In the genomic region with DNA sequence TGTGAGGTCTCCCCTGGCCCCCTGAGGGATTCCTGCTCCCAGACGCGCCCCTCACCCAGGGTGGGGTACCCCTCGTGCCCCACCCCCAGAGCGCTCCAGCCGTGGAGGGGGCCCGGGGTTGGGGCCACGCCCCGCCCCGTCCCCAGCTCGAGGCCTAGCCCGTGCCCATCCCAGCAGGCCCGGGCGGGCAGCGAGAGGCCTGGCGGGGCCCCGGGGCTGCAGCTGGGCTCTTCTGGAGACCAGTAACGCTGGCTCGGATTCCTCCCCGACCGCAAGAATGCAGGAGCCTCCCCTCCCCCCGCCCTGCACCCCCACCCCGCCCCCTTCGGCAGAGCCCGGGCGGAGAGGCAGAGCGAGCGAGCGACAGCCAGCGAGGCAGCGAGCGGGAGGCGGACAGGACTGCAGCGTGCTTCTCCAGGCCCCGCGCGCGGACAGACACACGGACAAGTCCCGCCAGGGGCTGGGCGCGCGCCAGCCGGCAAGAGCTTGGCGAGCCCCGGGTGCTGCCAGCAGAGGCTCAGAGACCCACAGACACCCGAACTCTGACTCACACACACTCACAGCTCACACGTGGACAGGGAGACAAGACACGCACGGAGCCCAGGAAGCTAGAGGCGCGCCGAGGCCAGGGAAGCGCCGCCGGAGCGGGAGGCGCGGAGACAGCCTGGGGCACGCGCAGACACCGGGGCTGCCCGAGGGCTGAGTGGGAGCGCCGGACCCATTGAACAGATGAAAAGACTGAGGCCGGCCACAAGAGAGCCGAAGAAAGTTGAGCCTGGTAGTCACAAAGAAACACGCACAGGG, we compare ENCODE assay signal across 1 cellular context.
TF ChIP-seq lines count a peak whose summit lies in the region.

No MANE protein-coding gene starts in this region.

TF ChIP-seq in H1, 55 proteins besides CTCF, POLR2A, EP300 and RAD21:
- TF ChIP-seq KDM4A (IDR thresholded peaks at IDR 0.05; ENCODE audit: low read depth, low read length, severe bottlenecking) (peak; percentile 5), TAF1 (IDR thresholded peaks at IDR 0.05; ENCODE audit: low read depth, low read length) (peak; percentile 38), TCF12 (IDR thresholded peaks at IDR 0.05; ENCODE audit: low read depth, low read length) (peak; percentile 55; the same call in 1 of the 2 replicates), CTBP2 (IDR thresholded peaks at IDR 0.05; ENCODE audit: borderline replicate concordance, insufficient read depth, insufficient read length, low read length) (no peak), SP2 (IDR thresholded peaks at IDR 0.05; ENCODE audit: low read length) (no peak), JUND (IDR thresholded peaks at IDR 0.05; ENCODE audit: low read length) (no peak), KDM1A (IDR thresholded peaks at IDR 0.05; ENCODE audit: borderline replicate concordance, low read length) (peak; percentile 97), BRCA1 (IDR thresholded peaks at IDR 0.05; ENCODE audit: low read depth, low read length) (no peak), GTF2F1 (IDR thresholded peaks at IDR 0.05; ENCODE audit: borderline replicate concordance, low read depth, low read length) (no peak), HDAC2 (IDR thresholded peaks at IDR 0.05; ENCODE audit: borderline replicate concordance in 1 of 2, low read depth in 2 of 2, low read length in 2 of 2) (peak in 1 of 2 experiments; percentile 65; a peak in 1 of 4 replicates), EZH2 (IDR thresholded peaks at IDR 0.05; ENCODE audit: low read depth, low read length, severe bottlenecking) (no peak), JUN (IDR thresholded peaks at IDR 0.05; ENCODE audit: low read depth, low read length) (no peak), NRF1 (IDR thresholded peaks at IDR 0.05; ENCODE audit: low read depth, low read length) (no peak), SIN3A (conservative IDR thresholded peaks at IDR 0.05 in 1 of 2, IDR thresholded peaks at IDR 0.05 in 1 of 2; ENCODE audit: low read depth in 1 of 2, low read length in 2 of 2) (peak in 1 of 2 experiments; percentile 44; a peak in 1 of 4 replicates), TAF7 (optimal IDR thresholded peaks at IDR 0.05; ENCODE audit: borderline replicate concordance, low read depth, low read length) (peak; percentile 40), SP4 (IDR thresholded peaks at IDR 0.05; ENCODE audit: low read length) (no peak), TEAD4 (IDR thresholded peaks at IDR 0.05; ENCODE audit: low read depth, low read length) (peak; percentile 78), RNF2 (IDR thresholded peaks at IDR 0.05; ENCODE audit: borderline replicate concordance, low read depth, low read length, missing control alignments, poor library complexity, severe bottlenecking) (no peak), PHF8 (conservative IDR thresholded peaks at IDR 0.05; ENCODE audit: low read depth, low read length) (0 out of 2 replicates have a peak, but pooled peaks have one; percentile 35), POLR2AphosphoS5 (IDR thresholded peaks at IDR 0.05; ENCODE audit: low read depth, low read length) (peak; percentile 74; the same call in 1 of the 2 replicates), GABPA (IDR thresholded peaks at IDR 0.05; ENCODE audit: borderline replicate concordance, insufficient read depth, low read length) (no peak), KDM5A (IDR thresholded peaks at IDR 0.05; ENCODE audit: low read length) (no peak), RBBP5 (IDR thresholded peaks at IDR 0.05; ENCODE audit: borderline replicate concordance, low read depth, low read length) (peak; percentile 39; the same call in 1 of the 2 replicates), EGR1 (IDR thresholded peaks at IDR 0.05; ENCODE audit: borderline replicate concordance, low read depth, low read length) (no peak), TBP (IDR thresholded peaks at IDR 0.05; ENCODE audit: low read depth, low read length) (0 out of 2 replicates have a peak, but pooled peaks have one; percentile 31), HDAC6 (IDR thresholded peaks at IDR 0.05; ENCODE audit: low read depth, low read length) (no peak), CREB1 (IDR thresholded peaks at IDR 0.05) (no peak)
- TF ChIP-seq, protein P1, sequence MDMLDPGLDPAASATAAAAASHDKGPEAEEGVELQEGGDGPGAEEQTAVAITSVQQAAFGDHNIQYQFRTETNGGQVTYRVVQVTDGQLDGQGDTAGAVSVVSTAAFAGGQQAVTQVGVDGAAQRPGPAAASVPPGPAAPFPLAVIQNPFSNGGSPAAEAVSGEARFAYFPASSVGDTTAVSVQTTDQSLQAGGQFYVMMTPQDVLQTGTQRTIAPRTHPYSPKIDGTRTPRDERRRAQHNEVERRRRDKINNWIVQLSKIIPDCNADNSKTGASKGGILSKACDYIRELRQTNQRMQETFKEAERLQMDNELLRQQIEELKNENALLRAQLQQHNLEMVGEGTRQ (IDR thresholded peaks at IDR 0.05; ENCODE audit: low read length): no peak
- TF ChIP-seq, protein P2, sequence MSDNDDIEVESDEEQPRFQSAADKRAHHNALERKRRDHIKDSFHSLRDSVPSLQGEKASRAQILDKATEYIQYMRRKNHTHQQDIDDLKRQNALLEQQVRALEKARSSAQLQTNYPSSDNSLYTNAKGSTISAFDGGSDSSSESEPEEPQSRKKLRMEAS (IDR thresholded peaks at IDR 0.05): peak; percentile 54; the same call in 1 of the 2 replicates
- TF ChIP-seq, protein P3, sequence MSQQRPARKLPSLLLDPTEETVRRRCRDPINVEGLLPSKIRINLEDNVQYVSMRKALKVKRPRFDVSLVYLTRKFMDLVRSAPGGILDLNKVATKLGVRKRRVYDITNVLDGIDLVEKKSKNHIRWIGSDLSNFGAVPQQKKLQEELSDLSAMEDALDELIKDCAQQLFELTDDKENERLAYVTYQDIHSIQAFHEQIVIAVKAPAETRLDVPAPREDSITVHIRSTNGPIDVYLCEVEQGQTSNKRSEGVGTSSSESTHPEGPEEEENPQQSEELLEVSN (IDR thresholded peaks at IDR 0.05): peak; percentile 53
TF ChIP-seq in H1: peak in this region for 14.
